Comparison of ENCODE assay signal across 2 cellular contexts in genomic region chr5:119503939-119504338, GRCh38.
TF ChIP-seq lines count a peak whose summit lies in the region.
"Not testable (repeated sequence)": the region's sequence is repeated elsewhere in the genome, so short reads cannot be mapped to it uniquely, and the experiment has no call there.

No MANE protein-coding gene starts in this region.

TF ChIP-seq in HEK293, 187 proteins besides CTCF, POLR2A, EP300 and RAD21 (continued from another document):
- TF ChIP-seq ZNF580 (tag by site-specific recombination; IDR thresholded peaks at IDR 0.05): peak; percentile 75
- peak; percentile 55; the same call in 1 of the 2 replicates for TF ChIP-seq ZNF626 (tag by site-specific recombination; IDR thresholded peaks at IDR 0.05)
- TF ChIP-seq ZNF280D (tag by site-specific recombination; IDR thresholded peaks at IDR 0.05): peak; percentile 87
- 0 out of 2 replicates have a peak, but pooled peaks have one; percentile 49 for TF ChIP-seq ZNF202 (tag by site-specific recombination; IDR thresholded peaks at IDR 0.05; ENCODE audit: borderline replicate concordance)

TF ChIP-seq in K562, 482 proteins besides CTCF, POLR2A, EP300 and RAD21 (continued from another document):
- TF ChIP-seq RCOR1 (IDR thresholded peaks at IDR 0.05; ENCODE audit: borderline replicate concordance in 1 of 2, low read depth in 2 of 2, low read length in 2 of 2): 0 out of 4 replicates have a peak, but pooled peaks of 1 of the 2 experiments have one; percentile 25
- 0 out of 2 replicates have a peak, but pooled peaks have one; percentile 24 for TF ChIP-seq CHAMP1 (IDR thresholded peaks at IDR 0.05)
- TF ChIP-seq CBX3 (IDR thresholded peaks at IDR 0.05; ENCODE audit: borderline replicate concordance in 1 of 2, low read length in 2 of 2): peak in 1 of 2 experiments; percentile 59; a peak in 1 of 3 replicates
- TF ChIP-seq ZNF146 (CRISPR knock-in tag; IDR thresholded peaks at IDR 0.05; ENCODE audit: unreplicated experiment): peak; percentile 99
- TF ChIP-seq RBM25 (IDR thresholded peaks at IDR 0.05; ENCODE audit: low read depth, low read length, severe bottlenecking): peak; percentile 84
- TF ChIP-seq, protein P1, sequence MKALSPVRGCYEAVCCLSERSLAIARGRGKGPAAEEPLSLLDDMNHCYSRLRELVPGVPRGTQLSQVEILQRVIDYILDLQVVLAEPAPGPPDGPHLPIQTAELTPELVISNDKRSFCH (CRISPR knock-in tag; IDR thresholded peaks at IDR 0.05): not testable (repeated sequence)
- TF ChIP-seq, protein P1 (tag; IDR thresholded peaks at IDR 0.05): 0 out of 2 replicates have a peak, but pooled peaks have one; percentile 36
